8 cellular contexts compared by ENCODE assay signal in genomic region chr14:74612346-74613021, GRCh38. TPM values are rescaled to one million over a fixed set of nuclear protein-coding genes. Genes with fewer than 3 reads are reported as not detected.
DNase-seq lines count a peak whose midpoint lies in the region; ATAC-seq and TF ChIP-seq lines count a peak whose summit lies in the region.

No MANE protein-coding gene starts in this region.

- peak overlapping the region in 2 of 59 donors; percentile 10 to 37 for H3K27ac ChIP-seq in dorsolateral prefrontal cortex

- WGBS in lower leg skin, 2 donors = 8 to 12% methylated on average over 21 to 36 of the region's 69 CpGs

- peaks cover 0 to 64% (median 31%) of the 10 kb centered on the region in 45 donors for H3K27me3 ChIP-seq in dorsolateral prefrontal cortex

- TF ChIP-seq CTCF in GM12875 (IDR thresholded peaks at IDR 0.05; ENCODE audit: borderline replicate concordance, insufficient read depth, low read depth, low read length) = peak; percentile 80
- TF ChIP-seq CTCF in dorsolateral prefrontal cortex (IDR thresholded peaks at IDR 0.05 in 54 of 56, conservative IDR thresholded peaks at IDR 0.05 in 2 of 56; ENCODE audit: low read depth in 1 of 56, partially characterized antibody in 56 of 56) = peak in 55 of 56 donors; percentile 10 to 76 (median 56)
- no peak for TF ChIP-seq CTCF in lower leg skin (IDR thresholded peaks at IDR 0.05)

- intact Hi-C loops in dorsolateral prefrontal cortex (cut with DNase I) = loop anchor here (2.0 to 10.0 kb wide), 5 partner anchors 110 to 250 kb away; partner anchors contain the start of gene YLPM1 (in 1 of the 2)
- intact Hi-C loops in lower leg skin (cut with DNase I; ENCODE audit: low total_unique reads) = no loop called here

- DNase-seq in NCI-H446 treated with DMSO at 0.1 percent for 48 hours (lab: John Stamatoyannopoulos, UW) = peak; percentile 29
- DNase-seq in activated CD4-positive, alpha-beta T cell treated with anti-CD3 and anti-CD28 coated beads, Interleukin-2, amount 50 U/mL, for 4 hours = peak; percentile 69 to 72
- peak in 9 of 10 donors; percentile 32 to 76 (median 45) for DNase-seq in dorsolateral prefrontal cortex
- DNase-seq in lower leg skin (ENCODE audit: low spot score in 2 of 2) = peak in 1 of 2 donors; percentile 92
- DNase-seq in stimulated activated CD4-positive, alpha-beta T cell treated with anti-CD3 and anti-CD28 coated beads, Interleukin-4, amount 100 ng/mL, for 4 hours = peak; percentile 71 to 86

- H3K4me3 ChIP-seq in GM12875 (ENCODE audit: low read depth, low read length) (peak overlapping the region; percentile 62), dorsolateral prefrontal cortex (peak overlapping the region; percentile 34 to 75 (median 58)), lower leg skin (ENCODE audit: low read depth, poor library complexity, severe bottlenecking) (peak overlapping the region; percentile 54)

- ATAC-seq in HG03039 (IDR thresholded peaks at IDR 0.05; ENCODE audit: unreplicated experiment) (peak; percentile 44), HG03378 (IDR thresholded peaks at IDR 0.05; ENCODE audit: unreplicated experiment) (no peak)

- TF ChIP-seq POLR2A in lower leg skin (IDR thresholded peaks at IDR 0.05) = no peak

RNA-seq across cellular contexts. Expression of gene LTBP2, which starts 0.4 kb away (rescaled TPM):
- total RNA-seq in dorsolateral prefrontal cortex (10 to 100 TPM in 2 of 120 experiments, 1 to 10 TPM in 112, under 1 TPM in 6; 0.43 to 16.5 (median 2.3) TPM), lower leg skin (10 to 100 TPM; 13.7 to 39.3 (median 25.9) TPM)

Comparison
In these comparisons a context has a peak if more than half of its experiments do, and no peak if none do; other contexts are left out.
1. CTCF ChIP-seq: peak in GM12875 (single experiment) and dorsolateral prefrontal cortex (55 of 56); none in lower leg skin (0 of 3).
2. Peak in every context shown above with its lines, with median percentiles within 50 percentile points of each other: H3K4me3 ChIP-seq.